21 cellular contexts compared by ENCODE assay signal in the genomic region with DNA sequence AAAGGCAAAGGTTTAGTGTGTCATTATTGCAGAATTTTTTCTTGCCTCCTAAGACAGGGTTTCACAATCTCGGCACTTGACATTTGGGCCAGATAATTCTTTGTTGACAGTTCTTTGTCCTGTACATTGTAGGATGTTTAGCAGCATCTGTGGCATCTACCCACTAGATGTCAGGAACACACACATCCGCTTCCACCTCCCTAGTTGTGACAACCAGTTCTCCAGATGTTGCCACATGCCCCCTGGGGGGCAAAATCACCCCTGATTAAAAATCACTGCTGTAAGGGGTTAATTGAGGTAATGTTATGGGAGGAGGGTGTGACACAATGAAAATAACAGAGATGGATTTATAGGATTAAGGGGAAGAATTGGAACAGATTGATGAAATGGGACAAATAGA.
"Had no signal": no experiment of that assay in that cellular context is flagged by ENCODE, and none has a peak within 500 bp of the region (broad histone marks: within the 10 kb centered on the region; RNA-seq: fewer than 3 reads in every experiment).

No MANE protein-coding gene starts in this region.

- H3K27ac ChIP-seq: KMS-11, WERI-Rb-1 had no signal

- DNase-seq: activated CD4-positive, alpha-beta memory T cell treated with anti-CD3 and anti-CD28 coated beads, Interleukin-2, amount 10 ng/mL, durations not matched to agents 7 days and 5 days; activated CD4-positive, alpha-beta T cell treated with anti-CD3 and anti-CD28 coated beads for 36 hours; activated CD4-positive, alpha-beta T cell treated with anti-CD3 and anti-CD28 coated beads, Interleukin-2, amount 50 U/mL, for 1 hour; activated gamma-delta T cell; activated naive CD4-positive, alpha-beta T cell treated with anti-CD3 and anti-CD28 coated beads for 36 hours; activated T-cell treated with anti-CD3 and anti-CD28 coated beads for 4 hours; activated T-cell treated with anti-CD3 and anti-CD28 coated beads, Interleukin-2, amount 50 U/mL, for 48 hours; amygdala; NCI-H1092; NCI-H1930; NCI-H345; NCI-H510A; NCI-H526 treated with DMSO at 0.1 percent for 48 hours; NK-92 treated with Interleukin-12 subunit alpha and Interleukin-12 subunit beta, amount 100 ng/mL, for 24 hours; PC-3; SIG-M5; T-cell; WERI-Rb-1 had no signal

- H3K4me2 ChIP-seq: KMS-11 had no signal

- FAIRE-seq: astrocyte had no signal

- ATAC-seq: activated CD4-positive, alpha-beta T cell treated with anti-CD3 and anti-CD28 coated beads for 36 hours; activated T-helper 17 cell treated with anti-CD3 and anti-CD28 coated beads, Interleukin-2, amount 50 U/mL, for 72 hours; PC-3; T-cell had no signal

- H3K9ac ChIP-seq: KMS-11 had no signal

- H3K36me3 ChIP-seq: WERI-Rb-1 had no signal
